In genomic region chr2:159442159-159442852, GRCh38 we compare ENCODE assay signal across 26 cellular contexts.
"Had no signal": no experiment of that assay in that cellular context is flagged by ENCODE, and none has a peak within 500 bp of the region (broad histone marks: within the 10 kb centered on the region; RNA-seq: fewer than 3 reads in every experiment).

No MANE protein-coding gene starts in this region.

- ATAC-seq: activated CD8-positive, alpha-beta T cell treated with anti-CD3 and anti-CD28 coated beads for 36 hours; activated T-cell treated with anti-CD3 and anti-CD28 coated beads, Interleukin-2, amount 50 U/mL, for 72 hours; activated T-helper 17 cell treated with anti-CD3 and anti-CD28 coated beads, Interleukin-2, amount 50 U/mL, for 72 hours had no signal

- H3K4me3 ChIP-seq: SJSA1 had no signal

- H3K4me1 ChIP-seq: SJSA1 had no signal

- FAIRE-seq: TTC549 had no signal

- H3K27me3 ChIP-seq: brain microvascular endothelial cell, SJSA1 had no signal

- DNase-seq: activated CD4-positive, alpha-beta T cell treated with anti-CD3 and anti-CD28 coated beads, Interleukin-2, amount 10 ng/mL, durations not matched to agents 24 days and 14 days; activated CD4-positive, alpha-beta T cell treated with anti-CD3 and anti-CD28 coated beads, Interleukin-2, amount 50 U/mL, for 4 hours; activated CD8-positive, alpha-beta T cell treated with anti-CD3 and anti-CD28 coated beads for 36 hours; activated effector memory CD4-positive, alpha-beta T cell treated with anti-CD3 and anti-CD28 coated beads, Interleukin-2, amount 50 U/mL, for 16 hours; activated naive CD4-positive, alpha-beta T cell; activated naive CD4-positive, alpha-beta T cell treated with anti-CD3 and anti-CD28 coated beads, Interleukin-2, amount 50 U/mL, for 16 hours; activated naive CD8-positive, alpha-beta T cell treated with anti-CD3 and anti-CD28 coated beads for 36 hours; activated T-cell treated with anti-CD3 and anti-CD28 coated beads, Interleukin-2, amount 50 U/mL, for 1 hour; activated T-cell treated with anti-CD3 and anti-CD28 coated beads, Interleukin-2, amount 50 U/mL, for 72 hours; amniotic stem cell; aorta; brain microvascular endothelial cell; Kasumi-1; KG1; NCI-H1092 treated with DMSO at 0.1 percent for 48 hours; NCI-H187 treated with DMSO at 0.1 percent for 48 hours; NCI-H2081; NCI-H2171 treated with DMSO at 0.1 percent for 48 hours; NCI-H2227 treated with DMSO at 0.1 percent for 48 hours; NCI-H446; NCI-H524; SHP77 treated with DMSO at 0.1 percent for 48 hours; SK-N-SH had no signal

- H3K36me3 ChIP-seq: SJSA1 had no signal

- H3K9ac ChIP-seq: SK-N-SH had no signal

- H3K9me3 ChIP-seq: SJSA1, SK-N-SH had no signal

- H3K4me2 ChIP-seq: SK-N-SH had no signal

- H3K27ac ChIP-seq: brain microvascular endothelial cell, SJSA1 had no signal
